Comparison of ENCODE assay signal across 10 cellular contexts in the genomic region with DNA sequence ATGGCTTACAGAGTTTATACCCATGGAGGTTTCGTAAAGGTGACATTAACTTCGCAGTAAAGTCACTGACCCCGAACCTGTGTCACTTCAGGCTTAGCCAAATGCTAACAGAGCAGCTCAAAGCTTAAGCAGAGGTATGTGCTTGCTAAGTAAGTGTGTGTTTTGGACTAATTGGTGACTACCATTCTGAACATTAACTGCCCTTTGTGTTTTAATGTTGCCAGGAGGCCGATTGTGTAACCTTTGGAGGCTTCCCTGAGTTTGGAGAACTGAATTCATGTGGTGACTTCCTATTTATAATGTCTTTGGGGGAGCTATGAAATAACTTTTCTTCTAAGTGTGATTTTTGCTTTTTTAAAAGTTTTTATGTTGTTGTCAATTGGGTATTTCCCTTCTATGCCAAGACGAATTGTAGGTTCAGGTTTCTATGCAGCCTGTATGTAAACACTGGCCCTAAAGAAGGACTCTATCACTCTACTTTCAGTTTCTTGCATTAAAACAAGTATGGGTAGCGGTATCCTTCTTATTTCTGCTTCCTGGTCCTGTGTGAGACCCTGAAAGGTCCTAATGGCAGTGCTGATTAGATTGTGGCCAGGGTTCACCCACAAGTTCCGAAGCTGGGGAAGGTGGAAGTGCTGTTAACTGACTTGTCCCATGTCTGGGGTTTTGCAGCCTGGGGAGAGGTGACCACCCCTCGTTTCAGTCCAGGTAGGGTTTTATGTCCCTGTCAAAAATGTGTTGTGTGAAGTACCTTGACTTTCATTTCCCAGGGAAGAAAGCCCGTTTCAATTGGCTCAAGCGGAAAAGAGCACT.
DNase-seq lines count a peak whose midpoint lies in the region; ATAC-seq and TF ChIP-seq lines count a peak whose summit lies in the region.
"Had no signal": no experiment of that assay in that cellular context is flagged by ENCODE, and none has a peak within 500 bp of the region (broad histone marks: within the 10 kb centered on the region; RNA-seq: fewer than 3 reads in every experiment).

No MANE protein-coding gene starts in this region.

- intact Hi-C loops in activated T-helper 2 cell treated with anti-CD3 and anti-CD28 coated beads, Interferon-gamma antibody, Interleukin-2, Interleukin-4, amounts not matched to agents 10 μg/mL and 5 μg/mL and 100 μg/mL, durations not matched to agents 14 hours and 24 hours and 36 hours (cut with micrococcal nuclease): no loop called here

- peak overlapping the region; percentile 80 for H3K27ac Mint-ChIP-seq in osteocyte (ENCODE audit: unreplicated experiment)
- H3K27ac Mint-ChIP-seq in activated T-helper 2 cell treated with anti-CD3 and anti-CD28 coated beads, Interferon-gamma antibody, Interleukin-2, Interleukin-4, amounts not matched to agents 10 μg/mL and 5 μg/mL and 100 μg/mL, durations not matched to agents 14 hours and 24 hours and 36 hours: no peak overlapping the region

- H3K4me3 ChIP-seq in GM12865 (ENCODE audit: low read depth, low read length): peak overlapping the region; percentile 23
- peak overlapping the region; percentile 33 for H3K4me3 ChIP-seq in epithelial cell of proximal tubule (ENCODE audit: low read depth, low read length)

- no peaks in the 10 kb centered on the region for H3K27me3 Mint-ChIP-seq in osteocyte (ENCODE audit: unreplicated experiment)
- H3K27me3 Mint-ChIP-seq in activated T-helper 2 cell treated with anti-CD3 and anti-CD28 coated beads, Interferon-gamma antibody, Interleukin-2, Interleukin-4, amounts not matched to agents 10 μg/mL and 5 μg/mL and 100 μg/mL, durations not matched to agents 14 hours and 24 hours and 36 hours (ENCODE audit: low read depth): no peaks in the 10 kb centered on the region

- peak overlapping the region; percentile 31 for H3K4me3 Mint-ChIP-seq in osteocyte (ENCODE audit: unreplicated experiment)
- no peak overlapping the region for H3K4me3 Mint-ChIP-seq in activated T-helper 2 cell treated with anti-CD3 and anti-CD28 coated beads, Interferon-gamma antibody, Interleukin-2, Interleukin-4, amounts not matched to agents 10 μg/mL and 5 μg/mL and 100 μg/mL, durations not matched to agents 14 hours and 24 hours and 36 hours (ENCODE audit: low read depth)

- H3K9me3 Mint-ChIP-seq in osteocyte (ENCODE audit: unreplicated experiment): no peaks in the 10 kb centered on the region
- no peaks in the 10 kb centered on the region for H3K9me3 Mint-ChIP-seq in activated T-helper 2 cell treated with anti-CD3 and anti-CD28 coated beads, Interferon-gamma antibody, Interleukin-2, Interleukin-4, amounts not matched to agents 10 μg/mL and 5 μg/mL and 100 μg/mL, durations not matched to agents 14 hours and 24 hours and 36 hours

- TF ChIP-seq CTCF in GM12865 (IDR thresholded peaks at IDR 0.05; ENCODE audit: insufficient read depth, low read depth, low read length, missing control alignments): no peak
- TF ChIP-seq CTCF in epithelial cell of proximal tubule (conservative IDR thresholded peaks at IDR 0.05; ENCODE audit: low read depth, low read length): no peak
- no peak for TF ChIP-seq CTCF in osteocyte (IDR thresholded peaks at IDR 0.05)

- ATAC-seq in HG02870 (IDR thresholded peaks at IDR 0.05; ENCODE audit: unreplicated experiment): no peak
- ATAC-seq in GM18870 (IDR thresholded peaks at IDR 0.05; ENCODE audit: unreplicated experiment): no peak

- DNase-seq in GM12865 (ENCODE audit: low read depth) (peak; percentile 41), NOMO-1 treated with dmso at 0.1 percent for 144 hours (lab: John Stamatoyannopoulos, UW; ENCODE audit: unreplicated experiment) (peak; percentile 26), epithelial cell of proximal tubule (ENCODE audit: low read depth) (peak; percentile 89), osteocyte (ENCODE audit: extremely low spot score, unreplicated experiment) (no peak)
- no peak for DNase-seq in stimulated activated CD4-positive, alpha-beta T cell treated with anti-CD3 and anti-CD28 coated beads, Interleukin-1b, Interleukin-23, amount 100 ng/mL, for 48 hours
- DNase-seq in activated T-helper 2 cell treated with anti-CD3 and anti-CD28 coated beads, Interferon-gamma antibody, Interleukin-2, Interleukin-4, amounts not matched to agents 10 μg/mL and 5 μg/mL and 100 μg/mL, durations not matched to agents 14 hours and 24 hours and 36 hours (ENCODE audit: low spot score): no peak
- DNase-seq: GDM1, substantia nigra had no signal

- no peaks in the 10 kb centered on the region for H3K36me3 Mint-ChIP-seq in osteocyte (ENCODE audit: unreplicated experiment)
- no peaks in the 10 kb centered on the region for H3K36me3 Mint-ChIP-seq in activated T-helper 2 cell treated with anti-CD3 and anti-CD28 coated beads, Interferon-gamma antibody, Interleukin-2, Interleukin-4, amounts not matched to agents 10 μg/mL and 5 μg/mL and 100 μg/mL, durations not matched to agents 14 hours and 24 hours and 36 hours (ENCODE audit: low read depth)

- peaks cover 68% of the 10 kb centered on the region for H3K4me1 Mint-ChIP-seq in osteocyte (ENCODE audit: unreplicated experiment)
- H3K4me1 Mint-ChIP-seq in activated T-helper 2 cell treated with anti-CD3 and anti-CD28 coated beads, Interferon-gamma antibody, Interleukin-2, Interleukin-4, amounts not matched to agents 10 μg/mL and 5 μg/mL and 100 μg/mL, durations not matched to agents 14 hours and 24 hours and 36 hours (ENCODE audit: low read depth): peaks cover 26% of the 10 kb centered on the region

Comparison
In these comparisons a context has a peak if more than half of its experiments do, and no peak if none do; other contexts are left out.
1. DNase-seq: peak in GM12865 (single experiment), NOMO-1 treated with dmso at 0.1 percent for 144 hours (single experiment) and epithelial cell of proximal tubule (single experiment); none in osteocyte (single experiment), stimulated activated CD4-positive, alpha-beta T cell treated with anti-CD3 and anti-CD28 coated beads, Interleukin-1b, Interleukin-23, amount 100 ng/mL, for 48 hours (single experiment) and activated T-helper 2 cell treated with anti-CD3 and anti-CD28 coated beads, Interferon-gamma antibody, Interleukin-2, Interleukin-4, amounts not matched to agents 10 μg/mL and 5 μg/mL and 100 μg/mL, durations not matched to agents 14 hours and 24 hours and 36 hours (single experiment).